Comparison of ENCODE assay signal across 7 cellular contexts in genomic region chr5:37840036-37840909, GRCh38. TPM values are rescaled to one million over a fixed set of nuclear protein-coding genes. Genes with fewer than 3 reads are reported as not detected.
A peak's percentile ranks its signal among the peaks of the same experiment; 100 is the strongest.
DNase-seq lines count a peak whose midpoint lies in the region; ATAC-seq and TF ChIP-seq lines count a peak whose summit lies in the region.

GDNF (minus strand) TSS chr5:37840041; CDS start chr5:37834796, 5,245 bp downstream.

- peak within 1 kb of the TSS; percentile 22 for H3K27ac Mint-ChIP-seq in type B pancreatic cell

- DNase-seq in GM04504 (ENCODE audit: low read depth) (peak; percentile 57), MG63 (peak; percentile 78), coronary artery (ENCODE audit: low spot score) (no peak), lower lobe of right lung (no peak), type B pancreatic cell (ENCODE audit: extremely low spot score, unreplicated experiment) (peak; percentile 74)

- H3K27ac ChIP-seq in coronary artery (no peak within 1 kb of the TSS), lower lobe of right lung (no peak within 1 kb of the TSS)

- H3K9me3 ChIP-seq in MG63 (no peaks in the 10 kb centered on the region), lower lobe of right lung (no peaks in the 10 kb centered on the region)

- peaks cover 30% of the 10 kb centered on the region for H3K4me1 Mint-ChIP-seq in type B pancreatic cell (ENCODE audit: unreplicated experiment)

- H3K4me3 ChIP-seq in MG63 (peak within 1 kb of the TSS; percentile 47), coronary artery (peak within 1 kb of the TSS; percentile 72), lower lobe of right lung (peak within 1 kb of the TSS; percentile 41)

- intact Hi-C loops in lower lobe of right lung (cut with DNase I): no loop called here

- TF ChIP-seq CTCF in coronary artery (IDR thresholded peaks at IDR 0.05): no peak
- no peak for TF ChIP-seq CTCF in lower lobe of right lung (IDR thresholded peaks at IDR 0.05)
- TF ChIP-seq CTCF in type B pancreatic cell (conservative IDR thresholded peaks at IDR 0.05): peak; percentile 55

- peak within 1 kb of the TSS; percentile 87 for H3K4me3 Mint-ChIP-seq in type B pancreatic cell

- H3K27me3 ChIP-seq in MG63 (peaks cover 16% of the 10 kb centered on the region), lower lobe of right lung (ENCODE audit: low read depth) (peaks cover 74% of the 10 kb centered on the region)

- peaks cover 90% of the 10 kb centered on the region for H3K27me3 Mint-ChIP-seq in type B pancreatic cell

- H3K4me1 ChIP-seq in lower lobe of right lung: peaks cover 36% of the 10 kb centered on the region

- H3K36me3 ChIP-seq in MG63 (no peaks in the 10 kb centered on the region), lower lobe of right lung (no peaks in the 10 kb centered on the region)

- no peaks in the 10 kb centered on the region for H3K9me3 Mint-ChIP-seq in type B pancreatic cell

- H3K36me3 Mint-ChIP-seq in type B pancreatic cell: no peaks in the 10 kb centered on the region

- peak; percentile 33 to 42 for ATAC-seq in lower lobe of right lung
- ATAC-seq in HG03139 (IDR thresholded peaks at IDR 0.05; ENCODE audit: unreplicated experiment): no peak
- ATAC-seq in GM21447 (IDR thresholded peaks at IDR 0.05; ENCODE audit: unreplicated experiment): no peak

RNA-seq across cellular contexts. Expression of gene GDNF, which starts in this region (rescaled TPM):
- not detected in 2 replicates for total RNA-seq in MG63 (2014; rRNA removed; shearing (Covaris generic); ENCODE audit: low replicate concordance)
- not detected for total RNA-seq in lower lobe of right lung
- total RNA-seq in type B pancreatic cell (ENCODE audit: low replicate concordance): 0.98 and 5.7 TPM in 2 replicates

Comparison
In these comparisons a context has a peak if more than half of its experiments do, and no peak if none do; other contexts are left out.
1. Peak in DNase-seq and H3K4me3 ChIP-seq in MG63; RNA of the gene not detected or under 1 TPM.
2. Peak in ATAC-seq and H3K4me3 ChIP-seq in lower lobe of right lung; RNA of the gene not detected or under 1 TPM.
3. DNase-seq: peak in GM04504 (single experiment) and type B pancreatic cell (single experiment); none in coronary artery (single experiment) and lower lobe of right lung (single experiment).
4. Peak in every context shown above with its lines, with median percentiles within 50 percentile points of each other: H3K4me3 ChIP-seq.